Comparison of ENCODE assay signal across 6 cellular contexts in the genomic region with DNA sequence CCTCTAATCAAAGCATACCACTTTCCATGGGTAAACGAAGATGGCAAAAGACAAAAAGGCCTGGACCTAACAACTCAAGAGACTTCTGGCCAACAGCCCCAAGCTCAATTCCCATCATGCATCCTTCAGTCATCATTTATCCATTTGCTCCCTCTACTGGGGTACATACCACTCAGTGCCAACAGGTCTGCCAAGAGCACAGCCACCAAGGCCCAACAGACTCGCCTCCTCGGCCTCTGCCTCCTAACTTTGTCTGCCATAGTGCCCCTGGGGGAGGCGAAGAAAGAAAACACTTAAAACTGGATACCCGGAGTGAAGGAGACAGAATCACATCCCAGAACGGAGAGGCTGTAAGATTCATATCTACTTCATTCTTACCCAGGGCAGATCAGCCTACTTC. TPM values are rescaled to one million over a fixed set of nuclear protein-coding genes. Genes with fewer than 3 reads are reported as not detected.
DNase-seq lines count a peak whose midpoint lies in the region; ATAC-seq and TF ChIP-seq lines count a peak whose summit lies in the region.

No MANE protein-coding gene starts in this region.

- H3K9me3 Mint-ChIP-seq in Caco-2 (ENCODE audit: unreplicated experiment): no peaks in the 10 kb centered on the region

- peak overlapping the region; percentile 88 for H3K4me3 Mint-ChIP-seq in Caco-2 (ENCODE audit: unreplicated experiment)

- H3K36me3 Mint-ChIP-seq in Caco-2 (ENCODE audit: insufficient read depth, unreplicated experiment): peaks cover 66% of the 10 kb centered on the region

- peaks cover 20% of the 10 kb centered on the region for H3K4me1 Mint-ChIP-seq in Caco-2 (ENCODE audit: low read depth, unreplicated experiment)

- H3K27me3 Mint-ChIP-seq in Caco-2 (ENCODE audit: insufficient read depth, unreplicated experiment): no peaks in the 10 kb centered on the region

- WGBS in prostate gland: 27% methylated on average over 6 of the region's 6 CpGs

- intact Hi-C loops in Caco-2 (cut with micrococcal nuclease; ENCODE audit: unreplicated experiment) (no loop called here), prostate gland (cut with DNase I) (no loop called here)

- peaks cover 15% of the 10 kb centered on the region for H3K36me3 ChIP-seq in Caco-2 (ENCODE audit: control insufficient read depth, insufficient read depth, low read length)
- H3K36me3 ChIP-seq in duodenal mucosa (ENCODE audit: control insufficient read depth in 1 of 2, insufficient read depth in 2 of 2, low read length in 2 of 2): peaks cover 40 to 46% of the 10 kb centered on the region in 2 donors
- H3K36me3 ChIP-seq in prostate gland: peaks cover 8 to 13% of the 10 kb centered on the region in 2 donors

- H3K27me3 ChIP-seq in Caco-2 (replicated peaks; ENCODE audit: control insufficient read depth, insufficient read depth, low read length) (no peaks in the 10 kb centered on the region), duodenal mucosa (ENCODE audit: control insufficient read depth in 1 of 2, insufficient read depth in 2 of 2, low read length in 2 of 2) (no peaks in the 10 kb centered on the region), prostate gland (replicated peaks; ENCODE audit: insufficient read depth) (no peaks in the 10 kb centered on the region)

- TF ChIP-seq POLR2A in prostate gland (IDR thresholded peaks at IDR 0.05): no peak

- peak overlapping the region; percentile 98 for H3K27ac Mint-ChIP-seq in Caco-2 (ENCODE audit: unreplicated experiment)

- POLR2A ChIA-PET in Caco-2 (lab: Charles Lee): interaction anchor here (0.5 to 2.0 kb wide), 15 partner anchors 9 to 359 kb away, joined by 3 to 18 read pairs (median 4); partner anchors contain the start of genes CBL, DPAGT1, HMBS and SLC37A4

- CTCF ChIA-PET in Caco-2 (lab: Charles Lee): interaction anchor here (0.6 to 3.5 kb wide), 5 partner anchors 12 to 150 kb away, joined by 3 to 25 read pairs (median 3); partner anchors contain the start of genes CBL, SLC37A4 and VPS11

- H3K4me1 ChIP-seq in Caco-2: peaks cover 10% of the 10 kb centered on the region
- peaks cover 19 to 22% of the 10 kb centered on the region in 2 donors for H3K4me1 ChIP-seq in duodenal mucosa (ENCODE audit: control insufficient read depth in 1 of 2, insufficient read depth in 2 of 2, low read length in 2 of 2)
- peaks cover 5% of the 10 kb centered on the region for H3K4me1 ChIP-seq in prostate gland (replicated peaks)

- H3K4me3 ChIP-seq in Caco-2 (ENCODE audit: low read depth, low read length) (peak overlapping the region; percentile 94), duodenal mucosa (ENCODE audit: low read depth in 1 of 2, low read length in 2 of 2) (peak overlapping the region; percentile 75 to 84), prostate gland (peak overlapping the region; percentile 57 to 77)

- H3K9me3 ChIP-seq in Caco-2 (no peaks in the 10 kb centered on the region), duodenal mucosa (ENCODE audit: control insufficient read depth in 1 of 2, low read length in 2 of 2) (no peaks in the 10 kb centered on the region), prostate gland (no peaks in the 10 kb centered on the region)

- no peak overlapping the region for H3K27ac ChIP-seq in duodenal mucosa (ENCODE audit: low read depth, low read length)
- peak overlapping the region in 1 of 2 donors; percentile 78 for H3K27ac ChIP-seq in prostate gland

- BruUV-seq in Caco-2 (replicated peaks; lab: Mats Ljungman, UMichigan): no TSS peak

- no peak for ATAC-seq in GM18861 (IDR thresholded peaks at IDR 0.05; ENCODE audit: unreplicated experiment)
- ATAC-seq in activated CD4-positive, CD25-positive, alpha-beta regulatory T cell treated with anti-CD3 and anti-CD28 coated beads, Interleukin-2, amount 50 U/mL, for 24 hours: no peak

- peak overlapping the region; percentile 67 to 75 for H3K9ac ChIP-seq in duodenal mucosa (ENCODE audit: low read depth in 1 of 2, low read length in 2 of 2)

- DNase-seq in Caco-2 (no peak), NAMALWA (ENCODE audit: low spot score) (peak; percentile 70), prostate gland (ENCODE audit: low spot score) (no peak)

- TF ChIP-seq CTCF in Caco-2 (IDR thresholded peaks at IDR 0.05; ENCODE audit: insufficient read depth in 1 of 2, low read depth in 1 of 2, low read length in 1 of 2, severe bottlenecking in 1 of 2, unreplicated experiment in 1 of 2) (peak in 1 of 2 experiments; percentile 7), prostate gland (IDR thresholded peaks at IDR 0.05) (no peak)

RNA-seq across cellular contexts. Expression of gene HYOU1, which starts 1.1 kb away (rescaled TPM):
- 306 and 366 TPM in 2 replicates for total RNA-seq in Caco-2 (2022)
- total RNA-seq in prostate gland: 100 to 1,000 TPM; 115 to 149 TPM

RNA-seq across cellular contexts. Expression of gene VPS11, which starts 11.7 kb away (rescaled TPM):
- 43.2 and 47.7 TPM in 2 replicates for total RNA-seq in Caco-2 (2022)
- total RNA-seq in prostate gland: 10 to 100 TPM; 41.1 to 49.1 TPM

RNA-seq across cellular contexts. Expression of gene SLC37A4, which starts 25.2 kb away (rescaled TPM):
- 97.8 and 108 TPM in 2 replicates for total RNA-seq in Caco-2 (2022)
- 10 to 100 TPM; 36.2 to 58.7 TPM for total RNA-seq in prostate gland

RNA-seq across cellular contexts. Expression of gene HMBS, which starts 28.8 kb away (rescaled TPM):
- total RNA-seq in Caco-2 (2022) (94.9 and 95.7 TPM in 2 replicates), prostate gland (10 to 100 TPM in 1 of 2 donors, 1 to 10 TPM in 1; 9.2 to 14.3 TPM)

RNA-seq across cellular contexts. Expression of gene TRAPPC4, which starts 37.3 kb away (rescaled TPM):
- total RNA-seq in Caco-2 (2022) (118 and 126 TPM in 2 replicates), prostate gland (10 to 100 TPM; 79.8 to 83.5 TPM)
